In genomic region chr13:91145806-91146205, GRCh38 we compare ENCODE assay signal across 22 cellular contexts.
A peak's percentile ranks its signal among the peaks of the same experiment; 100 is the strongest.
DNase-seq lines count a peak whose midpoint lies in the region; ATAC-seq, FAIRE-seq and TF ChIP-seq lines count a peak whose summit lies in the region.
"Had no signal": no experiment of that assay in that cellular context is flagged by ENCODE, and none has a peak within 500 bp of the region (broad histone marks: within the 10 kb centered on the region; RNA-seq: fewer than 3 reads in every experiment).

No MANE protein-coding gene starts in this region.

- no TSS peak for BruUV-seq in K562 (replicated peaks; lab: Mats Ljungman, UMichigan)

- H3K79me2 ChIP-seq in K562 (ENCODE audit: control insufficient read depth, insufficient read depth, low read length) (no peaks in the 10 kb centered on the region), mesendoderm (ENCODE audit: control insufficient read depth, insufficient read depth, low read length) (no peaks in the 10 kb centered on the region)

- H3K4me1 ChIP-seq in K562 (replicated peaks in 1 of 2; ENCODE audit: control insufficient read depth in 2 of 2, insufficient read depth in 2 of 2, low read length in 2 of 2) (no peaks in the 10 kb centered on the region), mesendoderm (ENCODE audit: control insufficient read depth, low read depth, low read length) (peaks cover 3% of the 10 kb centered on the region), right lobe of liver (no peaks in the 10 kb centered on the region)
- H3K4me1 ChIP-seq: BLaER1 had no signal

- H3K9ac ChIP-seq in K562 (ENCODE audit: insufficient read depth in 1 of 2, low read depth in 2 of 2, low read length in 2 of 2) (no peak overlapping the region), mesendoderm (ENCODE audit: low read length) (no peak overlapping the region)
- H3K9ac ChIP-seq: BLaER1 had no signal

- H3K36me3 Mint-ChIP-seq in CD14-positive monocyte, result no peaks in the 10 kb centered on the region
- H3K36me3 Mint-ChIP-seq: CD8-positive, alpha-beta T cell; IgD-negative memory B cell had no signal

- no peak for TF ChIP-seq RAD21 in K562 (CRISPR knock-in tag; conservative IDR thresholded peaks at IDR 0.05 in 1 of 2, IDR thresholded peaks at IDR 0.05 in 1 of 2)

- peak overlapping the region; percentile 18 for H3K18ac ChIP-seq in mesendoderm (ENCODE audit: low read length)

- no peak overlapping the region for H2BK15ac ChIP-seq in mesendoderm (replicated peaks; ENCODE audit: low read depth)

- no peak overlapping the region for H2AK5ac ChIP-seq in mesendoderm (ENCODE audit: low read length)

- 0% methylated on average over 1 of the region's 1 CpG for WGBS in K562 (ENCODE audit: insufficient coverage, low coverage, missing lambda C conversion rate)
- WGBS in mesendoderm (ENCODE audit: extremely low coverage, insufficient coverage, low lambda C conversion rate), result no CpG with 5 or more reads among the region's 1 CpG
- WGBS in right lobe of liver (ENCODE audit: insufficient coverage, low coverage, low lambda C conversion rate, missing lambda C conversion rate), result 20% methylated on average over 1 of the region's 1 CpG

- no peak for FAIRE-seq in K562 (lab: Jason Lieb, UNC)
- FAIRE-seq: GM12892, GM18507, H54, HepG2 had no signal

- no peak overlapping the region for H3K4me3 ChIP-seq in K562
- H3K4me3 ChIP-seq in mesendoderm (ENCODE audit: low read length), result no peak overlapping the region
- no peak overlapping the region for H3K4me3 ChIP-seq in right lobe of liver
- H3K4me3 ChIP-seq: BLaER1, GM23338 had no signal

- no peak overlapping the region for H2BK120ac ChIP-seq in mesendoderm (ENCODE audit: low read depth, low read length)

- H3K27me3 ChIP-seq in K562 (ENCODE audit: control insufficient read depth in 2 of 2, insufficient read depth in 2 of 2, low read length in 2 of 2), result no peaks in the 10 kb centered on the region
- H3K27me3 ChIP-seq in mesendoderm (ENCODE audit: insufficient read depth, low read length, poor library complexity), result no peaks in the 10 kb centered on the region
- H3K27me3 ChIP-seq in right lobe of liver, result no peaks in the 10 kb centered on the region
- H3K27me3 ChIP-seq: BLaER1 had no signal

- TF ChIP-seq POLR2A in K562 (conservative IDR thresholded peaks at IDR 0.05), result no peak
- TF ChIP-seq POLR2A in right lobe of liver (IDR thresholded peaks at IDR 0.05), result no peak

- no peak for TF ChIP-seq EP300 in K562 (IDR thresholded peaks at IDR 0.05; ENCODE audit: low read length)

- H3K56ac ChIP-seq in mesendoderm (ENCODE audit: low read length), result no peak overlapping the region

- no peak overlapping the region for H2BK5ac ChIP-seq in mesendoderm (ENCODE audit: low read length)

- no peaks in the 10 kb centered on the region for H3K9me3 Mint-ChIP-seq in CD14-positive monocyte
- H3K9me3 Mint-ChIP-seq: CD8-positive, alpha-beta T cell; GM23338 had no signal

- H3K4ac ChIP-seq in mesendoderm (ENCODE audit: low read depth, low read length), result no peak overlapping the region

- peaks cover 1 to 5% (median 2%) of the 10 kb centered on the region in 3 donors for H3K27me3 Mint-ChIP-seq in CD14-positive monocyte (ENCODE audit: low read depth in 3 of 3)

- no peak overlapping the region for H4K8ac ChIP-seq in mesendoderm (ENCODE audit: low read depth, low read length)

- H3K23ac ChIP-seq in mesendoderm (ENCODE audit: low read length), result no peak overlapping the region

- H3K27ac ChIP-seq in K562 (ENCODE audit: extremely low read depth, low read depth, low read length), result no peak overlapping the region
- no peak overlapping the region for H3K27ac ChIP-seq in mesendoderm (ENCODE audit: low read depth, low read length)
- H3K27ac ChIP-seq in right lobe of liver, result no peak overlapping the region
- H3K27ac ChIP-seq: BLaER1 had no signal

- TF ChIP-seq CTCF in CD14-positive monocyte (IDR thresholded peaks at IDR 0.05), result no peak
- no peak for TF ChIP-seq CTCF in K562 (IDR thresholded peaks at IDR 0.05 in 2 of 3, conservative IDR thresholded peaks at IDR 0.05 in 1 of 3; ENCODE audit: insufficient read depth in 2 of 3, low read depth in 1 of 3, low read length in 3 of 3)
- TF ChIP-seq CTCF in right lobe of liver (IDR thresholded peaks at IDR 0.05), result no peak

- peaks cover 31% of the 10 kb centered on the region for H3K4me1 Mint-ChIP-seq in CD14-positive monocyte
- H3K4me1 Mint-ChIP-seq: IgD-negative memory B cell had no signal

- H3K79me1 ChIP-seq in mesendoderm (ENCODE audit: low read length), result no peaks in the 10 kb centered on the region

- H3K36me3 ChIP-seq in K562 (ENCODE audit: control insufficient read depth, insufficient read depth, low read length) (no peaks in the 10 kb centered on the region), mesendoderm (ENCODE audit: control insufficient read depth, insufficient read depth, low read length) (no peaks in the 10 kb centered on the region), right lobe of liver (no peaks in the 10 kb centered on the region)
- H3K36me3 ChIP-seq: BLaER1 had no signal

- CTCF ChIA-PET in K562 (lab: Yijun Ruan, JAX; ENCODE audit: low intra/inter-chr PET ratio), result no interaction called here

- no peaks in the 10 kb centered on the region for H3K9me1 ChIP-seq in K562 (ENCODE audit: control insufficient read depth, insufficient read depth, low read length)

- H3K4me2 ChIP-seq in K562 (ENCODE audit: insufficient read depth, low read length), result no peak overlapping the region
- H3K4me2 ChIP-seq in mesendoderm (ENCODE audit: low read length), result no peak overlapping the region
- H3K4me2 ChIP-seq: BLaER1, GM23338 had no signal

- H3K4me3 Mint-ChIP-seq in CD14-positive monocyte, result peak overlapping the region in 1 of 2 donors; percentile 28
- H3K4me3 Mint-ChIP-seq: CD8-positive, alpha-beta T cell; GM23338; HFFc6; IgD-negative memory B cell had no signal

- H3K9me3 ChIP-seq in K562 (replicated peaks; ENCODE audit: control insufficient read depth, insufficient read depth, low read depth, low read length), result no peaks in the 10 kb centered on the region
- no peaks in the 10 kb centered on the region for H3K9me3 ChIP-seq in right lobe of liver
- H3K9me3 ChIP-seq: BLaER1 had no signal

- no peak overlapping the region for H2AFZ ChIP-seq in K562 (ENCODE audit: low read depth, low read length)
- H2AFZ ChIP-seq: GM23338 had no signal

- POLR2A ChIA-PET in K562 (lab: Yijun Ruan, JAX), result interaction anchor here (0.7 to 1.0 kb wide), 2 partner anchors 202 to 1268 kb away, joined by 4 read pairs; partner anchors contain the start of gene MIR17HG

- no peak overlapping the region for H4K5ac ChIP-seq in mesendoderm (ENCODE audit: low read length)

- H4K20me1 ChIP-seq in K562 (replicated peaks; ENCODE audit: control insufficient read depth, insufficient read depth, low read length), result no peaks in the 10 kb centered on the region
- H4K20me1 ChIP-seq: BLaER1 had no signal

- no peak for ATAC-seq in K562
- ATAC-seq in right lobe of liver, result no peak
- ATAC-seq in HG02938 (IDR thresholded peaks at IDR 0.05; ENCODE audit: unreplicated experiment), result no peak
- no peak for ATAC-seq in HG03521 (IDR thresholded peaks at IDR 0.05; ENCODE audit: unreplicated experiment)
- ATAC-seq: CD8-positive, alpha-beta T cell; GM23338; HCT116; HepG2 had no signal

- intact Hi-C loops in CD14-positive monocyte (cut with micrococcal nuclease) (loop anchor here in 1 of 2 donors (10.0 kb wide), 1 partner anchor 199 kb away; the partner anchor contains the start of gene MIR17HG), K562 (cut with micrococcal nuclease) (no loop called here), right lobe of liver (cut with DNase I) (no loop called here)

- in situ Hi-C loops in K562 (cut with MboI), result no loop called here

- DNase-seq in CD14-positive monocyte (ENCODE audit: low spot score) (no peak), NCI-H524 (lab: John Stamatoyannopoulos, UW) (peak; percentile 20 to 73), K562 (ENCODE audit: extremely low read depth in 1 of 4, low spot score in 3 of 4) (no peak), mesendoderm (no peak), right lobe of liver (no peak), HPDE6-E6E7 (ENCODE audit: extremely low spot score) (no peak)
- DNase-seq: 8988T; Calu3; CD8-positive, alpha-beta T cell; GDM1; HFFc6; KG1 had no signal

- peak overlapping the region in 6 of 7 donors; percentile 10 to 52 (median 40) for H3K27ac Mint-ChIP-seq in CD14-positive monocyte
- H3K27ac Mint-ChIP-seq: CD8-positive, alpha-beta T cell; GM23338; HFFc6; IgD-negative memory B cell had no signal

TF ChIP-seq in K562, 482 proteins besides CTCF, POLR2A, EP300 and RAD21:
- TF ChIP-seq, protein P1, sequence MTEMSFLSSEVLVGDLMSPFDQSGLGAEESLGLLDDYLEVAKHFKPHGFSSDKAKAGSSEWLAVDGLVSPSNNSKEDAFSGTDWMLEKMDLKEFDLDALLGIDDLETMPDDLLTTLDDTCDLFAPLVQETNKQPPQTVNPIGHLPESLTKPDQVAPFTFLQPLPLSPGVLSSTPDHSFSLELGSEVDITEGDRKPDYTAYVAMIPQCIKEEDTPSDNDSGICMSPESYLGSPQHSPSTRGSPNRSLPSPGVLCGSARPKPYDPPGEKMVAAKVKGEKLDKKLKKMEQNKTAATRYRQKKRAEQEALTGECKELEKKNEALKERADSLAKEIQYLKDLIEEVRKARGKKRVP (CRISPR knock-in tag; IDR thresholded peaks at IDR 0.05), result no peak
- TF ChIP-seq DACH1 (IDR thresholded peaks at IDR 0.05; ENCODE audit: partially characterized antibody) (peak; percentile 66), ARID2 (IDR thresholded peaks at IDR 0.05) (no peak), ZNF324 (CRISPR knock-in tag; IDR thresholded peaks at IDR 0.05) (no peak)

Comparison
In these comparisons a context has a peak if more than half of its experiments do, and no peak if none do; other contexts are left out.
1. DNase-seq: peak in NCI-H524 (2 of 2); none in CD14-positive monocyte (single experiment), K562 (0 of 4), mesendoderm (single experiment), right lobe of liver (0 of 3) and HPDE6-E6E7 (single experiment).